ENCODE assay signal across 18 cellular contexts in genomic region chr10:44280211-44280610, GRCh38.
"Had no signal": no experiment of that assay in that cellular context is flagged by ENCODE, and none has a peak within 500 bp of the region (broad histone marks: within the 10 kb centered on the region; RNA-seq: fewer than 3 reads in every experiment).

No MANE protein-coding gene starts in this region.

- H3K27ac ChIP-seq: left lung, VCaP had no signal

- ATAC-seq: activated naive CD4-positive, alpha-beta T cell treated with anti-CD3 and anti-CD28 coated beads, Interleukin-2, amount 50 U/mL, for 72 hours; left lung; stimulated activated naive CD8-positive, alpha-beta T cell treated with anti-CD3 and anti-CD28 coated beads, Interleukin-15, Interleukin-2, amounts not matched to agents 100 U/mL and 50 U/mL, for 24 hours; T-helper 17 cell had no signal

- H3K27me3 ChIP-seq: esophagus muscularis mucosa, left lung had no signal

- H3K4me3 ChIP-seq: esophagus muscularis mucosa, left lung had no signal

- H3K9me3 ChIP-seq: esophagus muscularis mucosa, left lung had no signal

- DNase-seq: activated CD4-positive, alpha-beta T cell treated with anti-CD3 and anti-CD28 coated beads for 1 hour; activated CD4-positive, alpha-beta T cell treated with anti-CD3 and anti-CD28 coated beads, Interleukin-2, amount 50 U/mL, for 48 hours; activated gamma-delta T cell treated with Interleukin-2 at 50 U/mL for 16 hours; activated T-cell treated with anti-CD3 and anti-CD28 coated beads for 4 hours; dermis blood vessel endothelial cell; effector memory CD4-positive, alpha-beta T cell; foreskin melanocyte; head of caudate nucleus; kidney; left lung; mammary epithelial cell; stimulated activated CD4-positive, alpha-beta T cell treated with anti-CD3 and anti-CD28 coated beads, Interleukin-12 subunit alpha, Interleukin-12 subunit beta, amount 100 ng/mL, for 4 hours; stimulated activated CD4-positive, alpha-beta T cell treated with anti-CD3 and anti-CD28 coated beads, Interleukin-1b, Interleukin-23, amount 100 ng/mL, for 48 hours; stimulated activated naive CD8-positive, alpha-beta T cell treated with anti-CD3 and anti-CD28 coated beads, Interleukin-15, Interleukin-2, amounts not matched to agents 100 U/mL and 50 U/mL, for 24 hours; T-helper 17 cell had no signal

- H3K4me1 ChIP-seq: left lung had no signal

- H3K36me3 ChIP-seq: esophagus muscularis mucosa, left lung had no signal
